Comparison of ENCODE assay signal across 8 cellular contexts in the genomic region with DNA sequence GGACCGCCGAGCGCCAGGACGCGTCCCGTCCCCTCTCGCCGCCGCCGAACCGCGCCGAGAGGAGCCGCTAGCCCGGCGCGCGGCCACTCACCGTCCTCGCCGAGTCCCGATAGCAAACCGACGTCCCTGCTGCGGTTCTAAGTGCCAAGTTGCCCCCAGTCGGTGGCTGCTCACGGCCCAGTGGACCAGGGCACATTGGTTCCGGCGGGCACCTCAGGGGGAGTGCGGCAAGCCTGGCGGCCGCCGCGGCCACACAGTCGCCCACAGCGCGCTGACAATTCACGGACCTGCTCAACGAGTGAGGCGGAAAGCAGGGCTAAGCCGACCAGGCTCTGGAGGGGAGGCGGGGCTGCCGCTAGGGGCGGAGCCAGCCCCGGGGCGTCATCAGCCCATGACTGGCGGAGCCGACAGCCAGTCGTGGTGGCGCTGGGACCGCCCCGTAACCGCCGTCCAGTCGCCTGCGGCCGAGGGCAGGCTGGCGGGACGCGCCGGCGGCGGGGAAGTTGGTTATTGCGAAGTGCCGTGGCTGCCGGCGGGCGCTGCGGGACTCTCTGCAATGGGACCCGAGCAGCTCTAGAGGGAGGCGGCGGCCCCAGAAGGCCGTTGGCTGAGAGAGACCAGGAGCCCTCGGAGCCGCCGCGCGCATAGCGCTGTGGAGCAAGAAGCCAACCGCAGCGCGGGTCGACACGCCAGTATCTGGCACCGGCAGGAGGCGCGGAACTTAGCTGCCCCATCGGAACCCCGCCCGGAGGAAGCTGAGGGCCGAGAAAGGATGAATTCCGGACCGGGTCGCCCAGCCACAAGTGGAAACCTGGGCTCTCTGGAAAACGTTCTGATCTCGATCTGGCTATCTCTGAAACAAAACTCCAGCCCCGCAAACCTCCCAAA. TPM values are rescaled to one million over a fixed set of nuclear protein-coding genes. Genes with fewer than 3 reads are reported as not detected.
A peak's percentile ranks its signal among the peaks of the same experiment; 100 is the strongest.
DNase-seq lines count a peak whose midpoint lies in the region; ATAC-seq and TF ChIP-seq lines count a peak whose summit lies in the region.

A gene with protein sequence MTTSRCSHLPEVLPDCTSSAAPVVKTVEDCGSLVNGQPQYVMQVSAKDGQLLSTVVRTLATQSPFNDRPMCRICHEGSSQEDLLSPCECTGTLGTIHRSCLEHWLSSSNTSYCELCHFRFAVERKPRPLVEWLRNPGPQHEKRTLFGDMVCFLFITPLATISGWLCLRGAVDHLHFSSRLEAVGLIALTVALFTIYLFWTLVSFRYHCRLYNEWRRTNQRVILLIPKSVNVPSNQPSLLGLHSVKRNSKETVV (minus strand): TSS at position 300 of the 888 bp plus-strand sequence. CDS start 112,387 bp downstream, outside the sequence.

- no peaks in the 10 kb centered on the region for H3K36me3 ChIP-seq in GM23248 (ENCODE audit: low read depth)

- H3K9me3 ChIP-seq in GM23248 (ENCODE audit: low read depth), result no peaks in the 10 kb centered on the region

- H2AFZ ChIP-seq in GM23248, result peak within 1 kb of the TSS; percentile 91

- H3K9ac ChIP-seq in GM23248, result peak within 1 kb of the TSS; percentile 54

- DNase-seq in EH (ENCODE audit: low read depth), result peak; percentile 96
- peak; percentile 98 for DNase-seq in GM23248
- DNase-seq in Kasumi-1 (lab: John Stamatoyannopoulos, UW), result peak; percentile 75 to 88
- DNase-seq in RPMI7951 (ENCODE audit: low read depth), result peak; percentile 93
- DNase-seq in activated T-helper 2 cell treated with anti-CD3 and anti-CD28 coated beads, Interferon-gamma antibody, Interleukin-2, Interleukin-4, amounts not matched to agents 10 μg/mL and 5 μg/mL and 100 μg/mL, durations not matched to agents 14 hours and 24 hours and 36 hours (ENCODE audit: low spot score), result peak; percentile 94
- peak; percentile 92 for DNase-seq in fibroblast of mammary gland (ENCODE audit: low read depth)
- peak; percentile 90 to 94 (median 92) for DNase-seq in naive thymus-derived CD8-positive, alpha-beta T cell
- DNase-seq in stimulated activated naive B cell treated with anti-CD40 and anti-IgM and Interleukin-4, amounts not matched to agents 10 μg/mL and 1 μg/mL and 100 μg/mL, for 72 hours, result peak; percentile 97

- H3K27me3 Mint-ChIP-seq in activated T-helper 2 cell treated with anti-CD3 and anti-CD28 coated beads, Interferon-gamma antibody, Interleukin-2, Interleukin-4, amounts not matched to agents 10 μg/mL and 5 μg/mL and 100 μg/mL, durations not matched to agents 14 hours and 24 hours and 36 hours (ENCODE audit: low read depth), result peaks cover 42% of the 10 kb centered on the region
- peaks cover 0 to 9% (median 2%) of the 10 kb centered on the region in 5 donors for H3K27me3 Mint-ChIP-seq in naive thymus-derived CD8-positive, alpha-beta T cell
- H3K27me3 Mint-ChIP-seq in stimulated activated naive B cell treated with anti-CD40 and anti-IgM and Interleukin-4, amounts not matched to agents 10 μg/mL and 1 μg/mL and 100 μg/mL, for 72 hours, result no peaks in the 10 kb centered on the region

- H3K79me2 ChIP-seq in GM23248 (ENCODE audit: insufficient read depth), result no peaks in the 10 kb centered on the region

- TF ChIP-seq CTCF in fibroblast of mammary gland (conservative IDR thresholded peaks at IDR 0.05; ENCODE audit: control insufficient read depth, insufficient read depth, low read depth, low read length), result peak; percentile 18

- no peaks in the 10 kb centered on the region for H3K4me1 ChIP-seq in GM23248 (ENCODE audit: insufficient read depth)

- 0 to 1% methylated on average over 79 to 82 of the region's 97 CpGs for WGBS in GM23248 (ENCODE audit: low coverage in 1 of 2, low lambda C conversion rate in 2 of 2, missing lambda C conversion rate in 2 of 2), 2 experiments

- in situ Hi-C loops in GM23248 (cut with MboI), result no loop called here

- no peaks in the 10 kb centered on the region for H3K9me2 ChIP-seq in GM23248 (ENCODE audit: insufficient read depth)

- H3K9me3 Mint-ChIP-seq in activated T-helper 2 cell treated with anti-CD3 and anti-CD28 coated beads, Interferon-gamma antibody, Interleukin-2, Interleukin-4, amounts not matched to agents 10 μg/mL and 5 μg/mL and 100 μg/mL, durations not matched to agents 14 hours and 24 hours and 36 hours, result no peaks in the 10 kb centered on the region
- H3K9me3 Mint-ChIP-seq in naive thymus-derived CD8-positive, alpha-beta T cell, result no peaks in the 10 kb centered on the region
- no peaks in the 10 kb centered on the region for H3K9me3 Mint-ChIP-seq in stimulated activated naive B cell treated with anti-CD40 and anti-IgM and Interleukin-4, amounts not matched to agents 10 μg/mL and 1 μg/mL and 100 μg/mL, for 72 hours

- no peaks in the 10 kb centered on the region for H3K27me3 ChIP-seq in GM23248 (replicated peaks; ENCODE audit: insufficient read depth)

- H3K4me2 ChIP-seq in GM23248 (ENCODE audit: unreplicated experiment), result peak within 1 kb of the TSS; percentile 77

- peak; percentile 92 to 95 for ATAC-seq in naive thymus-derived CD8-positive, alpha-beta T cell
- ATAC-seq in stimulated activated naive B cell treated with anti-CD40 and anti-IgM and Interleukin-4, amounts not matched to agents 10 μg/mL and 1 μg/mL and 100 μg/mL, for 72 hours (replicated peaks), result peak; percentile 93 to 94

- peaks cover 15% of the 10 kb centered on the region for H3K4me1 Mint-ChIP-seq in activated T-helper 2 cell treated with anti-CD3 and anti-CD28 coated beads, Interferon-gamma antibody, Interleukin-2, Interleukin-4, amounts not matched to agents 10 μg/mL and 5 μg/mL and 100 μg/mL, durations not matched to agents 14 hours and 24 hours and 36 hours (ENCODE audit: low read depth)
- peaks cover 9 to 27% (median 25%) of the 10 kb centered on the region in 4 donors for H3K4me1 Mint-ChIP-seq in naive thymus-derived CD8-positive, alpha-beta T cell
- peaks cover 19 to 53% of the 10 kb centered on the region in 2 donors for H3K4me1 Mint-ChIP-seq in stimulated activated naive B cell treated with anti-CD40 and anti-IgM and Interleukin-4, amounts not matched to agents 10 μg/mL and 1 μg/mL and 100 μg/mL, for 72 hours

- H3F3A ChIP-seq in GM23248 (ENCODE audit: insufficient read depth), result no peaks in the 10 kb centered on the region

- POLR2A ChIA-PET in naive thymus-derived CD8-positive, alpha-beta T cell (lab: Charles Lee), result interaction anchor here (0.8 to 2.3 kb wide), 8 partner anchors 24 to 430 kb away, joined by 3 to 23 read pairs (median 4); partner anchors contain the start of genes C5orf63 and PHAX

- H3K36me3 Mint-ChIP-seq in activated T-helper 2 cell treated with anti-CD3 and anti-CD28 coated beads, Interferon-gamma antibody, Interleukin-2, Interleukin-4, amounts not matched to agents 10 μg/mL and 5 μg/mL and 100 μg/mL, durations not matched to agents 14 hours and 24 hours and 36 hours (ENCODE audit: low read depth), result no peaks in the 10 kb centered on the region
- no peaks in the 10 kb centered on the region for H3K36me3 Mint-ChIP-seq in naive thymus-derived CD8-positive, alpha-beta T cell
- peaks cover 8 to 11% of the 10 kb centered on the region in 2 donors for H3K36me3 Mint-ChIP-seq in stimulated activated naive B cell treated with anti-CD40 and anti-IgM and Interleukin-4, amounts not matched to agents 10 μg/mL and 1 μg/mL and 100 μg/mL, for 72 hours

- peak within 1 kb of the TSS; percentile 38 for H3K27ac Mint-ChIP-seq in activated T-helper 2 cell treated with anti-CD3 and anti-CD28 coated beads, Interferon-gamma antibody, Interleukin-2, Interleukin-4, amounts not matched to agents 10 μg/mL and 5 μg/mL and 100 μg/mL, durations not matched to agents 14 hours and 24 hours and 36 hours
- peak within 1 kb of the TSS; percentile 74 to 92 (median 84) for H3K27ac Mint-ChIP-seq in naive thymus-derived CD8-positive, alpha-beta T cell
- H3K27ac Mint-ChIP-seq in stimulated activated naive B cell treated with anti-CD40 and anti-IgM and Interleukin-4, amounts not matched to agents 10 μg/mL and 1 μg/mL and 100 μg/mL, for 72 hours, result peak within 1 kb of the TSS; percentile 97

- peak within 1 kb of the TSS; percentile 24 for H3K27ac ChIP-seq in GM23248

- intact Hi-C loops in activated T-helper 2 cell treated with anti-CD3 and anti-CD28 coated beads, Interferon-gamma antibody, Interleukin-2, Interleukin-4, amounts not matched to agents 10 μg/mL and 5 μg/mL and 100 μg/mL, durations not matched to agents 14 hours and 24 hours and 36 hours (cut with micrococcal nuclease), result loop anchor here (1.0 to 5.0 kb wide), 7 partner anchors 42 to 1052 kb away; partner anchors contain the start of genes C5orf63, PRRC1 and SLC12A2

- H3K4me3 ChIP-seq in GM23248 (peak within 1 kb of the TSS; percentile 83), fibroblast of mammary gland (ENCODE audit: control insufficient read depth, low read depth, low read length) (peak within 1 kb of the TSS; percentile 82)

- H3K4me3 Mint-ChIP-seq in activated T-helper 2 cell treated with anti-CD3 and anti-CD28 coated beads, Interferon-gamma antibody, Interleukin-2, Interleukin-4, amounts not matched to agents 10 μg/mL and 5 μg/mL and 100 μg/mL, durations not matched to agents 14 hours and 24 hours and 36 hours (ENCODE audit: low read depth), result peak within 1 kb of the TSS; percentile 86
- peak within 1 kb of the TSS; percentile 83 to 95 (median 92) for H3K4me3 Mint-ChIP-seq in naive thymus-derived CD8-positive, alpha-beta T cell
- peak within 1 kb of the TSS; percentile 89 to 98 for H3K4me3 Mint-ChIP-seq in stimulated activated naive B cell treated with anti-CD40 and anti-IgM and Interleukin-4, amounts not matched to agents 10 μg/mL and 1 μg/mL and 100 μg/mL, for 72 hours

- H4K20me1 ChIP-seq in GM23248 (ENCODE audit: insufficient read depth), result no peaks in the 10 kb centered on the region

RNA-seq across cellular contexts. Expression of the gene that starts here (rescaled TPM):
- 3.8 and 4.8 TPM in 2 replicates for total RNA-seq in GM23248 (2014; rRNA removed; shearing (Covaris generic))
- polyA plus RNA-seq in GM23248 (2016; fragmentation: Nextera tagmentation; extraction: Ambion mirVana), result 5.5 and 5.8 TPM in 2 replicates
- total RNA-seq in RPMI7951 (2014; rRNA removed; shearing (Covaris generic)), result 7.8 and 11.5 TPM in 2 replicates
- total RNA-seq in activated T-helper 2 cell treated with anti-CD3 and anti-CD28 coated beads, Interferon-gamma antibody, Interleukin-2, Interleukin-4, amounts not matched to agents 10 μg/mL and 5 μg/mL and 100 μg/mL, durations not matched to agents 14 hours and 24 hours and 36 hours, result 1.9 and 2.1 TPM in 2 replicates
- 10 to 100 TPM; 12.3 to 12.7 TPM for total RNA-seq in naive thymus-derived CD8-positive, alpha-beta T cell
- 1 to 10 TPM; 3.4 to 9.3 (median 6.8) TPM for polyA plus RNA-seq in naive thymus-derived CD8-positive, alpha-beta T cell

Comparison
In these comparisons a context has a peak if more than half of its experiments do, and no peak if none do; other contexts are left out.
1. Peak in every context shown above with its lines: DNase-seq, ATAC-seq, H3K4me3 ChIP-seq and H3K27ac ChIP-seq.
2. H3K27ac Mint-ChIP-seq: peak in every context shown above with its lines; median percentile 97 in stimulated activated naive B cell treated with anti-CD40 and anti-IgM and Interleukin-4, amounts not matched to agents 10 μg/mL and 1 μg/mL and 100 μg/mL, for 72 hours; 84 in naive thymus-derived CD8-positive, alpha-beta T cell; 38 in activated T-helper 2 cell treated with anti-CD3 and anti-CD28 coated beads, Interferon-gamma antibody, Interleukin-2, Interleukin-4, amounts not matched to agents 10 μg/mL and 5 μg/mL and 100 μg/mL, durations not matched to agents 14 hours and 24 hours and 36 hours.